17 cellular contexts compared by ENCODE assay signal in genomic region chr2:45886229-45886663, GRCh38.
DNase-seq lines count a peak whose midpoint lies in the region; ATAC-seq and TF ChIP-seq lines count a peak whose summit lies in the region.
"Had no signal": no experiment of that assay in that cellular context is flagged by ENCODE, and none has a peak within 500 bp of the region (broad histone marks: within the 10 kb centered on the region; RNA-seq: fewer than 3 reads in every experiment).

No MANE protein-coding gene starts in this region.

- H2AFZ ChIP-seq in DND-41 (ENCODE audit: low read depth, low read length): no peak overlapping the region
- H2AFZ ChIP-seq in smooth muscle cell (ENCODE audit: low read depth): no peak overlapping the region

- TF ChIP-seq POLR2A in NB4 (IDR thresholded peaks at IDR 0.05; ENCODE audit: extremely low read depth, insufficient read length): no peak

- H3K4me3 ChIP-seq in DND-41 (ENCODE audit: low read depth in 1 of 2, low read length in 2 of 2): no peak overlapping the region
- H3K4me3 ChIP-seq in NB4 (ENCODE audit: low read depth, low read length): no peak overlapping the region
- H3K4me3 ChIP-seq in right atrium auricular region: no peak overlapping the region
- H3K4me3 ChIP-seq in smooth muscle cell: no peak overlapping the region
- H3K4me3 ChIP-seq: adrenal gland, SK-N-MC had no signal

- H3K27me3 ChIP-seq in DND-41 (ENCODE audit: insufficient read depth, low read length, poor library complexity): no peaks in the 10 kb centered on the region
- no peaks in the 10 kb centered on the region for H3K27me3 ChIP-seq in right atrium auricular region
- no peaks in the 10 kb centered on the region for H3K27me3 ChIP-seq in smooth muscle cell (ENCODE audit: low read depth)
- H3K27me3 ChIP-seq: adrenal gland had no signal

- H3K36me3 ChIP-seq in DND-41 (ENCODE audit: insufficient read depth, low read length) (no peaks in the 10 kb centered on the region), right atrium auricular region (no peaks in the 10 kb centered on the region), smooth muscle cell (ENCODE audit: low read depth) (no peaks in the 10 kb centered on the region)
- H3K36me3 ChIP-seq: adrenal gland had no signal

- H3K4me2 ChIP-seq in DND-41 (ENCODE audit: insufficient read depth, low read length): no peak overlapping the region
- peak overlapping the region; percentile 49 for H3K4me2 ChIP-seq in smooth muscle cell

- H3K9ac ChIP-seq in DND-41 (ENCODE audit: low read depth, low read length) (no peak overlapping the region), smooth muscle cell (ENCODE audit: low read depth) (no peak overlapping the region)

- H3K79me2 ChIP-seq in DND-41 (ENCODE audit: insufficient read depth, low read length): no peaks in the 10 kb centered on the region
- H3K79me2 ChIP-seq in smooth muscle cell (ENCODE audit: low read depth): peaks cover 6% of the 10 kb centered on the region

- H3K4me1 ChIP-seq in DND-41 (ENCODE audit: insufficient read depth, low read length) (peaks cover 34% of the 10 kb centered on the region), right atrium auricular region (peaks cover 0 to 90% of the 10 kb centered on the region in 2 donors), smooth muscle cell (ENCODE audit: low read depth) (peaks cover 12% of the 10 kb centered on the region)

- H3K27ac ChIP-seq in DND-41 (ENCODE audit: low read length): peak overlapping the region; percentile 43
- peak overlapping the region; percentile 58 to 77 for H3K27ac ChIP-seq in right atrium auricular region
- peak overlapping the region; percentile 57 for H3K27ac ChIP-seq in smooth muscle cell (ENCODE audit: low read depth)
- H3K27ac ChIP-seq: SK-N-MC had no signal

- no peak for DNase-seq in DND-41
- peak; percentile 19 for DNase-seq in NB4 (ENCODE audit: low read depth)
- DNase-seq in right atrium auricular region (ENCODE audit: low spot score): no peak
- DNase-seq in smooth muscle cell (lab: John Stamatoyannopoulos, UW; ENCODE audit: unreplicated experiment): no peak
- no peak for DNase-seq in SHP77 treated with DMSO at 0.1 percent for 48 hours (lab: John Stamatoyannopoulos, UW)
- DNase-seq: activated CD4-positive, alpha-beta T cell treated with anti-CD3 and anti-CD28 coated beads, Interleukin-2, amount 50 U/mL, for 1 hour; activated T-cell treated with anti-CD3 and anti-CD28 coated beads, Interleukin-2, amount 50 U/mL, for 1 hour; adrenal gland; cerebellar nuclear complex; DMS79; NCI-H1694 treated with DMSO at 0.1 percent for 48 hours; NCI-H446; posterior cingulate gyrus had no signal

- TF ChIP-seq CTCF in DND-41 (IDR thresholded peaks at IDR 0.05; ENCODE audit: borderline replicate concordance, extremely low read depth, low read length, poor library complexity, severe bottlenecking) (no peak), NB4 (IDR thresholded peaks at IDR 0.05; ENCODE audit: low read depth, low read length) (no peak), right atrium auricular region (IDR thresholded peaks at IDR 0.05) (no peak), smooth muscle cell (IDR thresholded peaks at IDR 0.05; ENCODE audit: borderline replicate concordance, insufficient read depth, poor library complexity, severe bottlenecking) (no peak)

- ATAC-seq in DND-41 (ENCODE audit: insufficient read depth, low read depth) (no peak), GM21723 (IDR thresholded peaks at IDR 0.05; ENCODE audit: unreplicated experiment) (no peak), esophagus mucosa (no peak), GM19023 (IDR thresholded peaks at IDR 0.05; ENCODE audit: unreplicated experiment) (no peak)

- H3K9me3 ChIP-seq in DND-41 (ENCODE audit: insufficient read depth, low read length, severe bottlenecking) (no peaks in the 10 kb centered on the region), right atrium auricular region (no peaks in the 10 kb centered on the region), smooth muscle cell (replicated peaks; ENCODE audit: low read depth) (no peaks in the 10 kb centered on the region)
- H3K9me3 ChIP-seq: adrenal gland had no signal

- H3F3A ChIP-seq in smooth muscle cell (ENCODE audit: low read depth): peaks cover 13% of the 10 kb centered on the region

- H4K20me1 ChIP-seq in DND-41 (ENCODE audit: insufficient read depth, low read length) (no peaks in the 10 kb centered on the region), smooth muscle cell (ENCODE audit: low read depth) (peaks cover 99% of the 10 kb centered on the region)

- WGBS in smooth muscle cell (ENCODE audit: low lambda C conversion rate): 24% methylated on average over 3 of the region's 3 CpGs
